ENCODE assay signal across 8 cellular contexts in genomic region chr14:71362920-71363584, GRCh38. TPM values are rescaled to one million over a fixed set of nuclear protein-coding genes. Genes with fewer than 3 reads are reported as not detected.
A peak's percentile ranks its signal among the peaks of the same experiment; 100 is the strongest.
DNase-seq lines count a peak whose midpoint lies in the region; ATAC-seq, FAIRE-seq and TF ChIP-seq lines count a peak whose summit lies in the region.

No MANE protein-coding gene starts in this region.

- in situ Hi-C loops in gastrocnemius medialis (cut with MboI; ENCODE audit: low sequenced_read_pairs in 4 of 4), result no loop called here

- H3K4me3 Mint-ChIP-seq in Caco-2 (ENCODE audit: unreplicated experiment), result no peak overlapping the region

- TF ChIP-seq POLR2A in NB4 (IDR thresholded peaks at IDR 0.05; ENCODE audit: extremely low read depth, insufficient read length), result no peak
- TF ChIP-seq POLR2A in sigmoid colon (IDR thresholded peaks at IDR 0.05), result no peak
- TF ChIP-seq POLR2A in gastrocnemius medialis (IDR thresholded peaks at IDR 0.05), result no peak

- POLR2A ChIA-PET in Caco-2 (lab: Charles Lee), result no interaction called here

- H3K27ac ChIP-seq in dorsolateral prefrontal cortex (peak overlapping the region in 40 of 59 donors; percentile 0 to 74 (median 30)), sigmoid colon (peak overlapping the region; percentile 65 to 80 (median 74)), gastrocnemius medialis (no peak overlapping the region)

- H3K9me3 ChIP-seq in sigmoid colon (no peaks in the 10 kb centered on the region), Caco-2 (no peaks in the 10 kb centered on the region), MG63 (no peaks in the 10 kb centered on the region), gastrocnemius medialis (no peaks in the 10 kb centered on the region)

- ATAC-seq in gastrocnemius medialis, result no peak

- H3K4me1 Mint-ChIP-seq in Caco-2 (ENCODE audit: low read depth, unreplicated experiment), result peaks cover 32% of the 10 kb centered on the region

- TF ChIP-seq EP300 in sigmoid colon (IDR thresholded peaks at IDR 0.05), result no peak

- H3K4me1 ChIP-seq in sigmoid colon (peaks cover 0 to 78% (median 46%) of the 10 kb centered on the region in 4 donors), Caco-2 (peaks cover 47% of the 10 kb centered on the region), gastrocnemius medialis (no peaks in the 10 kb centered on the region)

- no peaks in the 10 kb centered on the region for H3K9me3 Mint-ChIP-seq in Caco-2 (ENCODE audit: unreplicated experiment)

- WGBS in sigmoid colon, 2 donors, result 59 to 71% methylated on average over 3 of the region's 3 CpGs

- no peak overlapping the region for H3K4me3 ChIP-seq in NB4 (ENCODE audit: low read depth, low read length)
- H3K4me3 ChIP-seq in dorsolateral prefrontal cortex, result no peak overlapping the region
- no peak overlapping the region for H3K4me3 ChIP-seq in sigmoid colon
- H3K4me3 ChIP-seq in Caco-2 (ENCODE audit: low read depth, low read length), result no peak overlapping the region
- H3K4me3 ChIP-seq in MG63, result no peak overlapping the region
- no peak overlapping the region for H3K4me3 ChIP-seq in gastrocnemius medialis

- BruUV-seq in Caco-2 (replicated peaks; lab: Mats Ljungman, UMichigan), result no TSS peak

- TF ChIP-seq CTCF in NB4 (IDR thresholded peaks at IDR 0.05; ENCODE audit: low read depth, low read length), result no peak
- TF ChIP-seq CTCF in dorsolateral prefrontal cortex (IDR thresholded peaks at IDR 0.05 in 54 of 56, conservative IDR thresholded peaks at IDR 0.05 in 2 of 56; ENCODE audit: low read depth in 1 of 56, partially characterized antibody in 56 of 56), result no peak
- no peak for TF ChIP-seq CTCF in sigmoid colon (IDR thresholded peaks at IDR 0.05)
- TF ChIP-seq CTCF in Caco-2 (IDR thresholded peaks at IDR 0.05; ENCODE audit: insufficient read depth in 1 of 2, low read depth in 1 of 2, low read length in 1 of 2, severe bottlenecking in 1 of 2, unreplicated experiment in 1 of 2), result no peak
- TF ChIP-seq CTCF in gastrocnemius medialis (IDR thresholded peaks at IDR 0.05 in 4 of 5, conservative IDR thresholded peaks at IDR 0.05 in 1 of 5), result no peak

- DNase-seq in GM18507 (ENCODE audit: extremely low spot score, insufficient read length, low read depth), result no peak
- peak; percentile 37 for DNase-seq in NB4 (ENCODE audit: low read depth)
- no peak for DNase-seq in dorsolateral prefrontal cortex
- DNase-seq in sigmoid colon, result no peak
- no peak for DNase-seq in epidermal melanocyte (ENCODE audit: insufficient read length, low spot score)
- DNase-seq in Caco-2, result no peak
- DNase-seq in MG63, result no peak
- no peak for DNase-seq in gastrocnemius medialis

- FAIRE-seq in GM18507 (lab: Jason Lieb, UNC), result peak; percentile 83

- H3K27me3 ChIP-seq in dorsolateral prefrontal cortex (no peaks in the 10 kb centered on the region), sigmoid colon (no peaks in the 10 kb centered on the region), Caco-2 (replicated peaks; ENCODE audit: control insufficient read depth, insufficient read depth, low read length) (no peaks in the 10 kb centered on the region), MG63 (no peaks in the 10 kb centered on the region), gastrocnemius medialis (no peaks in the 10 kb centered on the region)

- H3K27ac Mint-ChIP-seq in Caco-2 (ENCODE audit: unreplicated experiment), result no peak overlapping the region

- intact Hi-C loops in dorsolateral prefrontal cortex (cut with DNase I), result no loop called here
- intact Hi-C loops in sigmoid colon (cut with DNase I), result no loop called here
- intact Hi-C loops in Caco-2 (cut with micrococcal nuclease; ENCODE audit: unreplicated experiment), result no loop called here
- intact Hi-C loops in gastrocnemius medialis (cut with DNase I; ENCODE audit: low total_unique reads), result no loop called here

- CTCF ChIA-PET in Caco-2 (lab: Charles Lee), result no interaction called here

- H3K36me3 ChIP-seq in sigmoid colon, result no peaks in the 10 kb centered on the region
- no peaks in the 10 kb centered on the region for H3K36me3 ChIP-seq in Caco-2 (ENCODE audit: control insufficient read depth, insufficient read depth, low read length)
- no peaks in the 10 kb centered on the region for H3K36me3 ChIP-seq in MG63
- no peaks in the 10 kb centered on the region for H3K36me3 ChIP-seq in gastrocnemius medialis

- H3K27me3 Mint-ChIP-seq in Caco-2 (ENCODE audit: insufficient read depth, unreplicated experiment), result no peaks in the 10 kb centered on the region

- H3K36me3 Mint-ChIP-seq in Caco-2 (ENCODE audit: insufficient read depth, unreplicated experiment), result peaks cover 5% of the 10 kb centered on the region

RNA-seq across cellular contexts. Expression of gene SIPA1L1, which starts 42.8 kb away (rescaled TPM):
- 100 to 1,000 TPM; 102 to 236 (median 169) TPM for total RNA-seq in dorsolateral prefrontal cortex
- 10 to 100 TPM; 27.1 to 50.1 (median 29.4) TPM for total RNA-seq in sigmoid colon
- 10 to 100 TPM; 13.2 to 32.9 (median 15.5) TPM for polyA plus RNA-seq in sigmoid colon
- 75.0 and 77.8 TPM in 2 replicates for total RNA-seq in Caco-2 (2022)
- total RNA-seq in MG63 (2014; rRNA removed; shearing (Covaris generic); ENCODE audit: low replicate concordance), result 3.0 TPM in 2 replicates
- total RNA-seq in gastrocnemius medialis, result 1 to 10 TPM; 1.9 to 3.4 (median 2.3) TPM

Comparison
In these comparisons a context has a peak if more than half of its experiments do, and no peak if none do; other contexts are left out.
1. H3K27ac ChIP-seq: peak in dorsolateral prefrontal cortex (40 of 59) and sigmoid colon (4 of 4); none in gastrocnemius medialis (0 of 4).